Comparison of ENCODE assay signal across 10 cellular contexts in genomic region chrX:136635235-136635634, GRCh38. TPM values are rescaled to one million over a fixed set of nuclear protein-coding genes. Genes with fewer than 3 reads are reported as not detected.
DNase-seq lines count a peak whose midpoint lies in the region; ATAC-seq and TF ChIP-seq lines count a peak whose summit lies in the region.
"Had no signal": no experiment of that assay in that cellular context is flagged by ENCODE, and none has a peak within 500 bp of the region (broad histone marks: within the 10 kb centered on the region; RNA-seq: fewer than 3 reads in every experiment).

No MANE protein-coding gene starts in this region.

- H3K4me1 Mint-ChIP-seq in CD8-positive, alpha-beta T cell (ENCODE audit: low read depth): peaks cover 80% of the 10 kb centered on the region

- no peaks in the 10 kb centered on the region for H3K9me3 ChIP-seq in CD8-positive, alpha-beta T cell (ENCODE audit: low read length)
- H3K9me3 ChIP-seq in psoas muscle (no peaks in the 10 kb centered on the region), testis (no peaks in the 10 kb centered on the region)
- H3K9me3 ChIP-seq: transverse colon had no signal

- no peaks in the 10 kb centered on the region for H3K27me3 ChIP-seq in CD8-positive, alpha-beta T cell (ENCODE audit: insufficient read depth, low read length)
- peaks cover 0 to 9% (median 0%) of the 10 kb centered on the region in 3 donors for H3K27me3 ChIP-seq in psoas muscle (ENCODE audit: insufficient read depth in 3 of 3, low read length in 2 of 3)
- H3K27me3 ChIP-seq in testis: no peaks in the 10 kb centered on the region
- H3K27me3 ChIP-seq: transverse colon had no signal

- no peaks in the 10 kb centered on the region for H3K36me3 ChIP-seq in CD8-positive, alpha-beta T cell (ENCODE audit: insufficient read depth, low read length)
- no peaks in the 10 kb centered on the region for H3K36me3 ChIP-seq in psoas muscle (ENCODE audit: insufficient read depth in 1 of 2, low read depth in 1 of 2)
- no peaks in the 10 kb centered on the region for H3K36me3 ChIP-seq in testis (ENCODE audit: low read depth, missing control alignments)
- H3K36me3 ChIP-seq: transverse colon had no signal

- WGBS in psoas muscle, 3 donors: 66 to 78% (median 73%) methylated on average over 6 of the region's 6 CpGs
- 80 to 85% methylated on average over 6 of the region's 6 CpGs for WGBS in testis, 2 donors

- no peak for TF ChIP-seq CTCF in CD8-positive, alpha-beta T cell (IDR thresholded peaks at IDR 0.05)
- no peak for TF ChIP-seq CTCF in psoas muscle (IDR thresholded peaks at IDR 0.05)
- TF ChIP-seq CTCF in testis (IDR thresholded peaks at IDR 0.05): no peak

- peaks cover 88% of the 10 kb centered on the region for H3K4me1 ChIP-seq in CD8-positive, alpha-beta T cell (ENCODE audit: insufficient read depth, low read length)
- H3K4me1 ChIP-seq in psoas muscle (no peaks in the 10 kb centered on the region), testis (no peaks in the 10 kb centered on the region)
- H3K4me1 ChIP-seq: transverse colon had no signal

- peak overlapping the region; percentile 21 for H3K4me3 ChIP-seq in CD8-positive, alpha-beta T cell (ENCODE audit: low read depth, low read length)
- H3K4me3 ChIP-seq in psoas muscle: no peak overlapping the region
- H3K4me3 ChIP-seq in testis: no peak overlapping the region
- H3K4me3 ChIP-seq: SK-N-MC, transverse colon had no signal

- intact Hi-C loops in CD8-positive, alpha-beta T cell (cut with DNase I, micrococcal nuclease): loop anchor here in 1 of 2 experiments (5.0 kb wide), 1 partner anchor 37 kb away; no protein-coding TSS in a partner anchor
- intact Hi-C loops in psoas muscle (cut with DNase I) (no loop called here), testis (cut with DNase I; ENCODE audit: low total_unique reads) (no loop called here)

- H3K9me3 Mint-ChIP-seq in CD8-positive, alpha-beta T cell: no peaks in the 10 kb centered on the region
- peaks cover 4% of the 10 kb centered on the region in 2 donors for H3K9me3 Mint-ChIP-seq in activated naive CD4-positive, alpha-beta T cell treated with anti-CD3 and anti-CD28 coated beads, Interleukin-2, amount 50 U/mL, for 72 hours

- peak overlapping the region; percentile 35 for H3K27ac ChIP-seq in CD8-positive, alpha-beta T cell (ENCODE audit: low read depth, low read length)
- H3K27ac ChIP-seq in psoas muscle: no peak overlapping the region
- H3K27ac ChIP-seq in testis: no peak overlapping the region
- H3K27ac ChIP-seq: SK-N-MC, transverse colon had no signal

- POLR2A ChIA-PET in CD8-positive, alpha-beta T cell (lab: Charles Lee): interaction anchor here (0.9 to 2.0 kb wide), 6 partner anchors 8 to 245 kb away, joined by 3 to 7 read pairs (median 4); partner anchors contain the start of gene RBMX

- ATAC-seq in CD8-positive, alpha-beta T cell: peak; percentile 82
- ATAC-seq in GM19043 (IDR thresholded peaks at IDR 0.05; ENCODE audit: low read depth, unreplicated experiment) (peak; percentile 81), HG03139 (IDR thresholded peaks at IDR 0.05; ENCODE audit: unreplicated experiment) (peak; percentile 67), GM21515 (IDR thresholded peaks at IDR 0.05; ENCODE audit: unreplicated experiment) (no peak), psoas muscle (no peak)
- ATAC-seq in activated naive CD4-positive, alpha-beta T cell treated with anti-CD3 and anti-CD28 coated beads, Interleukin-2, amount 50 U/mL, for 72 hours: peak; percentile 84 to 86

- H3K4me3 Mint-ChIP-seq in CD8-positive, alpha-beta T cell: peak overlapping the region; percentile 68

- no peak for TF ChIP-seq POLR2A in testis (IDR thresholded peaks at IDR 0.05)

- H3K27me3 Mint-ChIP-seq in CD8-positive, alpha-beta T cell (ENCODE audit: low read depth): no peaks in the 10 kb centered on the region

- no peaks in the 10 kb centered on the region for H3K36me3 Mint-ChIP-seq in CD8-positive, alpha-beta T cell
- H3K36me3 Mint-ChIP-seq in activated naive CD4-positive, alpha-beta T cell treated with anti-CD3 and anti-CD28 coated beads, Interleukin-2, amount 50 U/mL, for 72 hours: peaks cover 0 to 8% of the 10 kb centered on the region in 2 donors

- DNase-seq in CD8-positive, alpha-beta T cell: peak in 1 of 7 experiments; percentile 11
- DNase-seq in activated naive CD4-positive, alpha-beta T cell treated with anti-CD3 and anti-CD28 coated beads, Interleukin-2, amount 50 U/mL, for 72 hours (ENCODE audit: low spot score in 2 of 2): no peak
- DNase-seq in ecto neural progenitor cell (ENCODE audit: low spot score) (no peak), psoas muscle (no peak), testis (no peak)
- DNase-seq: transverse colon had no signal

- peak overlapping the region; percentile 85 for H3K27ac Mint-ChIP-seq in CD8-positive, alpha-beta T cell
- peak overlapping the region; percentile 87 to 94 for H3K27ac Mint-ChIP-seq in activated naive CD4-positive, alpha-beta T cell treated with anti-CD3 and anti-CD28 coated beads, Interleukin-2, amount 50 U/mL, for 72 hours

- CTCF ChIA-PET in CD8-positive, alpha-beta T cell (lab: Charles Lee): interaction anchor here (1.0 to 2.9 kb wide), 6 partner anchors 12 to 60 kb away, joined by 3 to 11 read pairs (median 4); no protein-coding TSS in a partner anchor

RNA-seq across cellular contexts. Expression of gene CD40LG, which starts 12.7 kb away (rescaled TPM):
- 1 to 10 TPM; 1.2 to 1.5 TPM for total RNA-seq in CD8-positive, alpha-beta T cell
- total RNA-seq in activated naive CD4-positive, alpha-beta T cell treated with anti-CD3 and anti-CD28 coated beads, Interleukin-2, amount 50 U/mL, for 72 hours: 100 to 1,000 TPM in 1 of 2 donors, 10 to 100 TPM in 1; 80.0 to 134 TPM
- under 1 TPM in 1 of 4 donors, not detected in 3; 0.25 TPM for total RNA-seq in psoas muscle
- not detected for polyA plus RNA-seq in psoas muscle
- total RNA-seq in testis: not detected
- polyA plus RNA-seq in testis (ENCODE audit: insufficient read depth, low read depth, low replicate concordance): 0.84 TPM

Comparison
In these comparisons a context has a peak if more than half of its experiments do, and no peak if none do; other contexts are left out.
1. ATAC-seq: peak in CD8-positive, alpha-beta T cell (single experiment), GM19043 (single experiment), HG03139 (single experiment) and activated naive CD4-positive, alpha-beta T cell treated with anti-CD3 and anti-CD28 coated beads, Interleukin-2, amount 50 U/mL, for 72 hours (2 of 2); none in GM21515 (single experiment) and psoas muscle (0 of 4).
2. RNA of gene CD40LG, which starts 12.7 kb away (total RNA-seq): 80.0 to 134 TPM in activated naive CD4-positive, alpha-beta T cell treated with anti-CD3 and anti-CD28 coated beads, Interleukin-2, amount 50 U/mL, for 72 hours; 1.2 to 1.5 TPM in CD8-positive, alpha-beta T cell, 0.25 TPM in psoas muscle and not detected in testis; every median in the first group is over 10 times any median in the second.